8 cellular contexts compared by ENCODE assay signal in genomic region chr17:40121191-40121885, GRCh38. TPM values are rescaled to one million over a fixed set of nuclear protein-coding genes. Genes with fewer than 3 reads are reported as not detected.
DNase-seq lines count a peak whose midpoint lies in the region; ATAC-seq and TF ChIP-seq lines count a peak whose summit lies in the region.

No MANE protein-coding gene starts in this region.

- intact Hi-C loops in colonic mucosa (cut with DNase I): no loop called here

- in situ Hi-C loops in SK-MEL-5 (cut with HindIII; ENCODE audit: low pct_unique_long_range_greater_than_20kb, low sequenced_read_pairs): no loop called here

- no peak for TF ChIP-seq RAD21 in liver (IDR thresholded peaks at IDR 0.05)

- H3K4me3 ChIP-seq in colonic mucosa: peak overlapping the region; percentile 100
- peak overlapping the region; percentile 51 to 96 (median 85) for H3K4me3 ChIP-seq in liver (ENCODE audit: low read depth in 1 of 3, low read length in 3 of 3)

- peak overlapping the region; percentile 64 to 82 for H3K27ac Mint-ChIP-seq in stimulated activated naive CD8-positive, alpha-beta T cell treated with anti-CD3 and anti-CD28 coated beads, Interleukin-15, amount 100 ng/mL, for 72 hours

- peaks cover 35% of the 10 kb centered on the region for H3K4me1 Mint-ChIP-seq in stimulated activated naive CD8-positive, alpha-beta T cell treated with anti-CD3 and anti-CD28 coated beads, Interleukin-15, amount 100 ng/mL, for 72 hours

- under 1% methylated on average over 51 of the region's 51 CpGs for WGBS in liver

- no peaks in the 10 kb centered on the region for H3K4me1 ChIP-seq in colonic mucosa
- H3K4me1 ChIP-seq in liver (ENCODE audit: control insufficient read depth in 4 of 4, insufficient read depth in 4 of 4, low read length in 3 of 4): peaks cover 3 to 27% (median 23%) of the 10 kb centered on the region in 4 donors

- no peaks in the 10 kb centered on the region for H3K27me3 Mint-ChIP-seq in stimulated activated naive CD8-positive, alpha-beta T cell treated with anti-CD3 and anti-CD28 coated beads, Interleukin-15, amount 100 ng/mL, for 72 hours

- ATAC-seq in HG02938 (IDR thresholded peaks at IDR 0.05; ENCODE audit: unreplicated experiment) (peak; percentile 9), HG03520 (IDR thresholded peaks at IDR 0.05; ENCODE audit: unreplicated experiment) (no peak)
- peak; percentile 59 for ATAC-seq in stimulated activated naive CD8-positive, alpha-beta T cell treated with anti-CD3 and anti-CD28 coated beads, Interleukin-15, amount 100 ng/mL, for 72 hours

- H3K27ac ChIP-seq in colonic mucosa: peak overlapping the region; percentile 96
- H3K27ac ChIP-seq in liver (ENCODE audit: low read depth in 1 of 2, low read length in 2 of 2): peak overlapping the region; percentile 91 to 95

- H3K27me3 ChIP-seq in colonic mucosa (no peaks in the 10 kb centered on the region), liver (ENCODE audit: control insufficient read depth in 4 of 4, insufficient read depth in 4 of 4, low read length in 3 of 4) (no peaks in the 10 kb centered on the region)

- peak overlapping the region; percentile 83 to 84 for H3K4me3 Mint-ChIP-seq in stimulated activated naive CD8-positive, alpha-beta T cell treated with anti-CD3 and anti-CD28 coated beads, Interleukin-15, amount 100 ng/mL, for 72 hours

- no peaks in the 10 kb centered on the region for H3K36me3 ChIP-seq in colonic mucosa
- peaks cover 0 to 5% (median 3%) of the 10 kb centered on the region in 4 donors for H3K36me3 ChIP-seq in liver (ENCODE audit: control insufficient read depth in 4 of 4, insufficient read depth in 3 of 4, low read depth in 1 of 4, low read length in 3 of 4)

- DNase-seq in ELR (ENCODE audit: low read depth): peak; percentile 67
- peak; percentile 65 for DNase-seq in SK-MEL-5 (ENCODE audit: low read depth, low spot score)
- DNase-seq in colonic mucosa: peak; percentile 60
- DNase-seq in stimulated activated naive CD8-positive, alpha-beta T cell treated with anti-CD3 and anti-CD28 coated beads, Interleukin-15, amount 100 ng/mL, for 72 hours: no peak
- DNase-seq in KG1 (lab: John Stamatoyannopoulos, UW): no peak

- H3K9ac ChIP-seq in colonic mucosa (ENCODE audit: low read depth in 2 of 2, low read length in 2 of 2) (peak overlapping the region; percentile 58 to 74), liver (ENCODE audit: low read depth in 1 of 2, low read length in 2 of 2) (peak overlapping the region; percentile 80 to 82)

- H3K9me3 ChIP-seq in colonic mucosa (no peaks in the 10 kb centered on the region), liver (ENCODE audit: control insufficient read depth in 4 of 4, low read length in 3 of 4) (no peaks in the 10 kb centered on the region)

- TF ChIP-seq CTCF in colonic mucosa (IDR thresholded peaks at IDR 0.05): no peak
- no peak for TF ChIP-seq CTCF in liver (IDR thresholded peaks at IDR 0.05; ENCODE audit: low read depth, low read length, missing input control)

- H3K9me3 Mint-ChIP-seq in stimulated activated naive CD8-positive, alpha-beta T cell treated with anti-CD3 and anti-CD28 coated beads, Interleukin-15, amount 100 ng/mL, for 72 hours: no peaks in the 10 kb centered on the region

TF ChIP-seq in liver, 16 proteins besides CTCF, POLR2A, EP300 and RAD21:
- no peak for TF ChIP-seq SP1 (IDR thresholded peaks at IDR 0.05)
- TF ChIP-seq, protein P1, sequence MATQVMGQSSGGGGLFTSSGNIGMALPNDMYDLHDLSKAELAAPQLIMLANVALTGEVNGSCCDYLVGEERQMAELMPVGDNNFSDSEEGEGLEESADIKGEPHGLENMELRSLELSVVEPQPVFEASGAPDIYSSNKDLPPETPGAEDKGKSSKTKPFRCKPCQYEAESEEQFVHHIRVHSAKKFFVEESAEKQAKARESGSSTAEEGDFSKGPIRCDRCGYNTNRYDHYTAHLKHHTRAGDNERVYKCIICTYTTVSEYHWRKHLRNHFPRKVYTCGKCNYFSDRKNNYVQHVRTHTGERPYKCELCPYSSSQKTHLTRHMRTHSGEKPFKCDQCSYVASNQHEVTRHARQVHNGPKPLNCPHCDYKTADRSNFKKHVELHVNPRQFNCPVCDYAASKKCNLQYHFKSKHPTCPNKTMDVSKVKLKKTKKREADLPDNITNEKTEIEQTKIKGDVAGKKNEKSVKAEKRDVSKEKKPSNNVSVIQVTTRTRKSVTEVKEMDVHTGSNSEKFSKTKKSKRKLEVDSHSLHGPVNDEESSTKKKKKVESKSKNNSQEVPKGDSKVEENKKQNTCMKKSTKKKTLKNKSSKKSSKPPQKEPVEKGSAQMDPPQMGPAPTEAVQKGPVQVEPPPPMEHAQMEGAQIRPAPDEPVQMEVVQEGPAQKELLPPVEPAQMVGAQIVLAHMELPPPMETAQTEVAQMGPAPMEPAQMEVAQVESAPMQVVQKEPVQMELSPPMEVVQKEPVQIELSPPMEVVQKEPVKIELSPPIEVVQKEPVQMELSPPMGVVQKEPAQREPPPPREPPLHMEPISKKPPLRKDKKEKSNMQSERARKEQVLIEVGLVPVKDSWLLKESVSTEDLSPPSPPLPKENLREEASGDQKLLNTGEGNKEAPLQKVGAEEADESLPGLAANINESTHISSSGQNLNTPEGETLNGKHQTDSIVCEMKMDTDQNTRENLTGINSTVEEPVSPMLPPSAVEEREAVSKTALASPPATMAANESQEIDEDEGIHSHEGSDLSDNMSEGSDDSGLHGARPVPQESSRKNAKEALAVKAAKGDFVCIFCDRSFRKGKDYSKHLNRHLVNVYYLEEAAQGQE (IDR thresholded peaks at IDR 0.05): no peak
- peak; percentile 40 for TF ChIP-seq YY1 (IDR thresholded peaks at IDR 0.05)

RNA-seq across cellular contexts. Expression of gene MSL1, which starts 0.4 kb away (rescaled TPM):
- 43.3 and 48.9 TPM in 2 replicates for total RNA-seq in SK-MEL-5 (2014; rRNA removed; shearing (Covaris generic))
- 41.3 and 45.2 TPM in 2 replicates for polyA plus RNA-seq in SK-MEL-5 (2015; cell fraction: cytosol; rRNA removed)
- polyA plus RNA-seq in SK-MEL-5 (2015; cell fraction: nucleus; rRNA removed): 151 and 168 TPM in 2 replicates
- total RNA-seq in colonic mucosa: 10 to 100 TPM; 77.0 to 81.0 TPM
- total RNA-seq in liver: 10 to 100 TPM; 24.0 to 43.7 TPM
- polyA plus RNA-seq in liver: 10 to 100 TPM in 1 of 2 donors, 1 to 10 TPM in 1; 7.9 to 23.1 TPM

RNA-seq across cellular contexts. Expression of gene CASC3, which starts 19.0 kb away (rescaled TPM):
- total RNA-seq in SK-MEL-5 (2014; rRNA removed; shearing (Covaris generic)): 26.4 and 32.0 TPM in 2 replicates
- 37.8 and 44.1 TPM in 2 replicates for polyA plus RNA-seq in SK-MEL-5 (2015; cell fraction: cytosol; rRNA removed)
- 94.2 and 105 TPM in 2 replicates for polyA plus RNA-seq in SK-MEL-5 (2015; cell fraction: nucleus; rRNA removed)
- total RNA-seq in colonic mucosa (10 to 100 TPM; 53.8 to 55.3 TPM), liver (10 to 100 TPM; 17.1 to 17.9 TPM)
- 10 to 100 TPM; 11.4 to 12.9 TPM for polyA plus RNA-seq in liver

RNA-seq across cellular contexts. Expression of gene NR1D1, which starts 20.9 kb away (rescaled TPM):
- total RNA-seq in SK-MEL-5 (2014; rRNA removed; shearing (Covaris generic)): 2.1 and 2.4 TPM in 2 replicates
- polyA plus RNA-seq in SK-MEL-5 (2015; cell fraction: cytosol; rRNA removed): 10.0 and 13.4 TPM in 2 replicates
- 7.7 and 8.9 TPM in 2 replicates for polyA plus RNA-seq in SK-MEL-5 (2015; cell fraction: nucleus; rRNA removed)
- 10 to 100 TPM in 1 of 2 donors, 1 to 10 TPM in 1; 4.8 to 18.8 TPM for total RNA-seq in colonic mucosa
- total RNA-seq in liver: 1 to 10 TPM in 1 of 2 donors, under 1 TPM in 1; 0.84 to 2.3 TPM
- 10 to 100 TPM in 1 of 2 donors, 1 to 10 TPM in 1; 8.8 to 13.7 TPM for polyA plus RNA-seq in liver

RNA-seq across cellular contexts. Expression of gene RAPGEFL1, which starts 55.9 kb away (rescaled TPM):
- 1.9 and 2.4 TPM in 2 replicates for total RNA-seq in SK-MEL-5 (2014; rRNA removed; shearing (Covaris generic))
- 4.5 and 7.9 TPM in 2 replicates for polyA plus RNA-seq in SK-MEL-5 (2015; cell fraction: cytosol; rRNA removed)
- polyA plus RNA-seq in SK-MEL-5 (2015; cell fraction: nucleus; rRNA removed): 16.9 and 21.1 TPM in 2 replicates
- total RNA-seq in colonic mucosa (100 to 1,000 TPM in 1 of 2 donors, 10 to 100 TPM in 1; 98.2 to 108 TPM), liver (1 to 10 TPM; 1.9 to 3.2 TPM)
- polyA plus RNA-seq in liver: under 1 TPM; 0.82 to 0.98 TPM

RNA-seq across cellular contexts. Expression of gene THRA, which starts 58.6 kb away (rescaled TPM):
- 14.3 and 15.9 TPM in 2 replicates for total RNA-seq in SK-MEL-5 (2014; rRNA removed; shearing (Covaris generic))
- polyA plus RNA-seq in SK-MEL-5 (2015; cell fraction: cytosol; rRNA removed): 19.3 and 27.3 TPM in 2 replicates
- 8.4 and 14.7 TPM in 2 replicates for polyA plus RNA-seq in SK-MEL-5 (2015; cell fraction: nucleus; rRNA removed)
- 10 to 100 TPM; 40.3 to 44.5 TPM for total RNA-seq in colonic mucosa
- total RNA-seq in liver: 10 to 100 TPM in 1 of 2 donors, 1 to 10 TPM in 1; 8.5 to 10.3 TPM
- polyA plus RNA-seq in liver: 1 to 10 TPM; 3.2 to 6.3 TPM

Comparison
In these comparisons a context has a peak if more than half of its experiments do, and no peak if none do; other contexts are left out.
1. DNase-seq: peak in ELR (single experiment), SK-MEL-5 (single experiment) and colonic mucosa (single experiment); none in stimulated activated naive CD8-positive, alpha-beta T cell treated with anti-CD3 and anti-CD28 coated beads, Interleukin-15, amount 100 ng/mL, for 72 hours (0 of 2) and KG1 (single experiment).